In the genomic region with DNA sequence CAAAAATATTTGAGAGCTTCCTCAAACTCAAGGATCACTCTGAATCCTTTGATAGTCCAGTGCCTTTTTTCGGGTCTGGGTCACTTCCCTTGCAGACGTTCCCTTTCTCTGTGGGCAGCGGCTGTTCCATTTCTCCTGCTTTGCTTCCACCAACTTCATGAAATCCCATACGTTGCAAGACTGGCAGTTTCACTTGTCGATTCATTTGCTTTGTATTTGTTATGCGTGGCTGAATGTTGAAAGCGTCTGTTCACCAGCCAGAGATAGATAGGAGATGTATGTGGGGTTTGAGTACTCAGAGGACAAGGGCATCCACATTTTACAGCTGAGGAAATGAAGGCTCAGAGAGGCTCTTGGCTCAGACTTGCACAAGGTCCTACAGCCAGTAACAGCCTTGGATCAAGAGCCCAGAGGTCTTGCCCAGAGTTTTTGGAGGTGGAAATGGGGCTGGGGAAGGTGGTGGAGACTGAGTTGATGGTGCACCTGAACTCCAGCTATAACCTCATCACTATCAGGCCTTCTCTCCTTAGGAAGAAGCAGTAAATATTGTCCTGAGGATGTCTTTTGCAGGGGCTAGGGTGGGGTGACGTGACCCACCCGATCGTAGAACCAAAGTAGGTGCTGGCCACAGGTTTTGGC, we compare ENCODE assay signal across 1 cellular context.
TF ChIP-seq lines count a peak whose summit lies in the region.

No MANE protein-coding gene starts in this region.

TF ChIP-seq in K562, 482 proteins besides CTCF, POLR2A, EP300 and RAD21 (continued from another document):
- TF ChIP-seq ZNF398 (CRISPR knock-in tag; IDR thresholded peaks at IDR 0.05): no peak
- TF ChIP-seq, protein P1, sequence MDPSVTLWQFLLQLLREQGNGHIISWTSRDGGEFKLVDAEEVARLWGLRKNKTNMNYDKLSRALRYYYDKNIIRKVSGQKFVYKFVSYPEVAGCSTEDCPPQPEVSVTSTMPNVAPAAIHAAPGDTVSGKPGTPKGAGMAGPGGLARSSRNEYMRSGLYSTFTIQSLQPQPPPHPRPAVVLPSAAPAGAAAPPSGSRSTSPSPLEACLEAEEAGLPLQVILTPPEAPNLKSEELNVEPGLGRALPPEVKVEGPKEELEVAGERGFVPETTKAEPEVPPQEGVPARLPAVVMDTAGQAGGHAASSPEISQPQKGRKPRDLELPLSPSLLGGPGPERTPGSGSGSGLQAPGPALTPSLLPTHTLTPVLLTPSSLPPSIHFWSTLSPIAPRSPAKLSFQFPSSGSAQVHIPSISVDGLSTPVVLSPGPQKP (CRISPR knock-in tag; IDR thresholded peaks at IDR 0.05): no peak
